In genomic region chr6:26660096-26660425, GRCh38 we compare ENCODE assay signal across 8 cellular contexts. TPM values are rescaled to one million over a fixed set of nuclear protein-coding genes. Genes with fewer than 3 reads are reported as not detected.
A peak's percentile ranks its signal among the peaks of the same experiment; 100 is the strongest.
DNase-seq lines count a peak whose midpoint lies in the region; ATAC-seq and TF ChIP-seq lines count a peak whose summit lies in the region.

No MANE protein-coding gene starts in this region.

- no peaks in the 10 kb centered on the region for H3K9me3 Mint-ChIP-seq in CD8-positive, alpha-beta memory T cell
- no peaks in the 10 kb centered on the region for H3K9me3 Mint-ChIP-seq in activated CD8-positive, alpha-beta T cell treated with anti-CD3 and anti-CD28 coated beads for 36 hours

- peaks cover 17% of the 10 kb centered on the region for H3K4me1 ChIP-seq in CD8-positive, alpha-beta memory T cell (ENCODE audit: insufficient read depth, low read length)
- H3K4me1 ChIP-seq in heart right ventricle (peaks cover 6 to 33% (median 24%) of the 10 kb centered on the region in 9 donors), gastrocnemius medialis (peaks cover 14 to 19% of the 10 kb centered on the region in 2 donors)

- H3K4me1 Mint-ChIP-seq in CD8-positive, alpha-beta memory T cell = peaks cover 27 to 42% (median 42%) of the 10 kb centered on the region in 3 donors
- H3K4me1 Mint-ChIP-seq in activated CD8-positive, alpha-beta T cell treated with anti-CD3 and anti-CD28 coated beads for 36 hours (ENCODE audit: low read depth) = peaks cover 27% of the 10 kb centered on the region

- H3K27me3 Mint-ChIP-seq in CD8-positive, alpha-beta memory T cell = peaks cover 2 to 29% of the 10 kb centered on the region in 2 donors
- peaks cover 24% of the 10 kb centered on the region for H3K27me3 Mint-ChIP-seq in activated CD8-positive, alpha-beta T cell treated with anti-CD3 and anti-CD28 coated beads for 36 hours

- no peak for TF ChIP-seq POLR2A in gastrocnemius medialis (IDR thresholded peaks at IDR 0.05)

- no peaks in the 10 kb centered on the region for H3K9me3 ChIP-seq in CD8-positive, alpha-beta memory T cell (ENCODE audit: low read length)
- H3K9me3 ChIP-seq in heart right ventricle (no peaks in the 10 kb centered on the region), gastrocnemius medialis (no peaks in the 10 kb centered on the region)

- peaks cover 10 to 24% (median 11%) of the 10 kb centered on the region in 3 donors for H3K36me3 Mint-ChIP-seq in CD8-positive, alpha-beta memory T cell
- H3K36me3 Mint-ChIP-seq in activated CD8-positive, alpha-beta T cell treated with anti-CD3 and anti-CD28 coated beads for 36 hours (ENCODE audit: low read depth) = peaks cover 18% of the 10 kb centered on the region

- intact Hi-C loops in activated CD8-positive, alpha-beta T cell treated with anti-CD3 and anti-CD28 coated beads for 36 hours (cut with micrococcal nuclease) = no loop called here
- intact Hi-C loops in heart right ventricle (cut with DNase I) = no loop called here
- intact Hi-C loops in gastrocnemius medialis (cut with DNase I; ENCODE audit: low total_unique reads) = no loop called here

- ATAC-seq in GM19395 (IDR thresholded peaks at IDR 0.05; ENCODE audit: unreplicated experiment) = peak; percentile 36
- ATAC-seq in HG03457 (IDR thresholded peaks at IDR 0.05; ENCODE audit: unreplicated experiment) = peak; percentile 7
- ATAC-seq in activated CD8-positive, alpha-beta T cell treated with anti-CD3 and anti-CD28 coated beads for 36 hours = peak; percentile 59
- peak in 1 of 8 donors; percentile 2 for ATAC-seq in heart right ventricle
- ATAC-seq in gastrocnemius medialis = peak; percentile 47 to 57

- peak in 1 of 5 donors; percentile 0 for DNase-seq in CD8-positive, alpha-beta memory T cell
- peak; percentile 21 for DNase-seq in activated CD8-positive, alpha-beta T cell treated with anti-CD3 and anti-CD28 coated beads for 36 hours
- DNase-seq in heart right ventricle (no peak), gastrocnemius medialis (no peak), DMS79 treated with DMSO at 0.1 percent for 48 hours (lab: John Stamatoyannopoulos, UW) (no peak), NCI-H146 treated with DMSO at 0.1 percent for 48 hours (lab: John Stamatoyannopoulos, UW; ENCODE audit: unreplicated experiment) (no peak)

- peak; percentile 25 for TF ChIP-seq CTCF in activated CD8-positive, alpha-beta T cell treated with anti-CD3 and anti-CD28 coated beads for 36 hours (IDR thresholded peaks at IDR 0.05)
- TF ChIP-seq CTCF in heart right ventricle (IDR thresholded peaks at IDR 0.05) = no peak
- peak in 1 of 5 experiments; percentile 20 for TF ChIP-seq CTCF in gastrocnemius medialis (IDR thresholded peaks at IDR 0.05 in 4 of 5, conservative IDR thresholded peaks at IDR 0.05 in 1 of 5)

- H3K27ac ChIP-seq in CD8-positive, alpha-beta memory T cell (ENCODE audit: low read depth, low read length) = peak overlapping the region; percentile 52
- H3K27ac ChIP-seq in heart right ventricle (peak overlapping the region; percentile 37 to 91 (median 87)), gastrocnemius medialis (peak overlapping the region; percentile 83 to 93 (median 86))

- in situ Hi-C loops in gastrocnemius medialis (cut with MboI; ENCODE audit: low sequenced_read_pairs in 4 of 4) = loop anchor here in 1 of 4 donors (25.0 kb wide), 1 partner anchor 802 kb away; the partner anchor contains the start of gene ZNF184

- H3K36me3 ChIP-seq in CD8-positive, alpha-beta memory T cell (ENCODE audit: insufficient read depth, low read length) = no peaks in the 10 kb centered on the region
- H3K36me3 ChIP-seq in heart right ventricle (peaks cover 0 to 30% (median 0%) of the 10 kb centered on the region in 9 donors), gastrocnemius medialis (peaks cover 0 to 7% of the 10 kb centered on the region in 2 donors)

- 0 to 1% methylated on average over 4 of the region's 4 CpGs for WGBS in heart right ventricle, 2 donors

- CTCF ChIA-PET in CD8-positive, alpha-beta memory T cell (lab: Charles Lee) = no interaction called here
- CTCF ChIA-PET in activated CD8-positive, alpha-beta T cell treated with anti-CD3 and anti-CD28 coated beads for 36 hours (lab: Charles Lee) = interaction anchor here (1.1 to 1.4 kb wide), 2 partner anchors 64 to 419 kb away, joined by 4 to 6 read pairs; partner anchors contain the start of gene ABT1

- H3K4me3 ChIP-seq in CD8-positive, alpha-beta memory T cell (ENCODE audit: low read length) = peak overlapping the region; percentile 94
- H3K4me3 ChIP-seq in heart right ventricle (peak overlapping the region; percentile 53 to 92 (median 68)), gastrocnemius medialis (peak overlapping the region; percentile 71 to 92 (median 84))

- H3K27me3 ChIP-seq in CD8-positive, alpha-beta memory T cell (ENCODE audit: insufficient read depth, low read length, poor library complexity, severe bottlenecking) = no peaks in the 10 kb centered on the region
- H3K27me3 ChIP-seq in heart right ventricle = peaks cover 0 to 34% (median 18%) of the 10 kb centered on the region in 7 donors
- no peaks in the 10 kb centered on the region for H3K27me3 ChIP-seq in gastrocnemius medialis

- H3K27ac Mint-ChIP-seq in CD8-positive, alpha-beta memory T cell = peak overlapping the region in 6 of 8 donors; percentile 29 to 96 (median 44)
- peak overlapping the region; percentile 50 for H3K27ac Mint-ChIP-seq in activated CD8-positive, alpha-beta T cell treated with anti-CD3 and anti-CD28 coated beads for 36 hours

- H3K4me3 Mint-ChIP-seq in CD8-positive, alpha-beta memory T cell = peak overlapping the region; percentile 71 to 97 (median 86)
- H3K4me3 Mint-ChIP-seq in activated CD8-positive, alpha-beta T cell treated with anti-CD3 and anti-CD28 coated beads for 36 hours = peak overlapping the region; percentile 75

- POLR2A ChIA-PET in CD8-positive, alpha-beta memory T cell (lab: Charles Lee) = interaction anchor here (0.5 to 0.6 kb wide), 2 partner anchors 442 to 617 kb away, joined by 3 read pairs; no protein-coding TSS in a partner anchor
- POLR2A ChIA-PET in activated CD8-positive, alpha-beta T cell treated with anti-CD3 and anti-CD28 coated beads for 36 hours (lab: Charles Lee) = no interaction called here

RNA-seq across cellular contexts. Expression of gene ZNF322, which starts 0.5 kb away (rescaled TPM):
- total RNA-seq in CD8-positive, alpha-beta memory T cell = 10 to 100 TPM; 13.7 to 15.2 TPM
- polyA plus RNA-seq in CD8-positive, alpha-beta memory T cell = 9.9 TPM
- 1 to 10 TPM; 7.7 to 9.3 TPM for total RNA-seq in activated CD8-positive, alpha-beta T cell treated with anti-CD3 and anti-CD28 coated beads for 36 hours
- total RNA-seq in heart right ventricle = 10 to 100 TPM in 9 of 10 donors, 1 to 10 TPM in 1; 9.5 to 14.5 (median 13.0) TPM
- 1 to 10 TPM; 4.0 to 5.7 TPM for polyA plus RNA-seq in heart right ventricle
- total RNA-seq in gastrocnemius medialis = 10 to 100 TPM in 1 of 4 donors, 1 to 10 TPM in 3; 5.1 to 10.8 (median 8.7) TPM
